8 cellular contexts compared by ENCODE assay signal in genomic region chr1:19448491-19449439, GRCh38. TPM values are rescaled to one million over a fixed set of nuclear protein-coding genes. Genes with fewer than 3 reads are reported as not detected.
A peak's percentile ranks its signal among the peaks of the same experiment; 100 is the strongest.
DNase-seq lines count a peak whose midpoint lies in the region; ATAC-seq lines count a peak whose summit lies in the region.

No MANE protein-coding gene starts in this region.

- H2AFZ ChIP-seq in ACC112 (ENCODE audit: low read length, unreplicated experiment), result no peak overlapping the region

- ATAC-seq in GM21786 (IDR thresholded peaks at IDR 0.05; ENCODE audit: unreplicated experiment), result no peak

- DNase-seq in HK-2 (ENCODE audit: unreplicated experiment), result peak; percentile 63
- DNase-seq in amniotic epithelial cell (ENCODE audit: low read depth), result peak; percentile 92
- DNase-seq in hepatic stellate cell (ENCODE audit: low spot score), result peak; percentile 78
- no peak for DNase-seq in HT-29 (ENCODE audit: low spot score)
- DNase-seq in iPS-NIHi7 (ENCODE audit: extremely low spot score), result no peak

- no peaks in the 10 kb centered on the region for H3K36me3 ChIP-seq in ACC112 (ENCODE audit: insufficient read depth, low read length)
- H3K36me3 ChIP-seq in skeletal muscle tissue (ENCODE audit: control insufficient read depth in 3 of 3, insufficient read depth in 3 of 3, low read length in 3 of 3), result no peaks in the 10 kb centered on the region

- H3K9ac ChIP-seq in skeletal muscle tissue (ENCODE audit: low read depth in 1 of 3, low read length in 3 of 3), result peak overlapping the region in 2 of 3 donors; percentile 0 to 50

- H3K9me3 ChIP-seq in skeletal muscle tissue (ENCODE audit: control insufficient read depth in 3 of 3, low read length in 3 of 3), result no peaks in the 10 kb centered on the region

- H3K27ac ChIP-seq in ACC112 (ENCODE audit: low read depth, low read length) (peak overlapping the region; percentile 95), skeletal muscle tissue (ENCODE audit: low read depth, low read length) (peak overlapping the region; percentile 82)

- H3K4me1 ChIP-seq in ACC112 (ENCODE audit: control insufficient read depth, insufficient read depth, low read length, unreplicated experiment) (peaks cover 79% of the 10 kb centered on the region), skeletal muscle tissue (ENCODE audit: control insufficient read depth in 3 of 3, insufficient read depth in 3 of 3, low read length in 3 of 3) (peaks cover 69 to 77% (median 76%) of the 10 kb centered on the region in 3 donors)

- H3K4me3 ChIP-seq in ACC112 (ENCODE audit: low read depth, low read length), result peak overlapping the region; percentile 37
- H3K4me3 ChIP-seq in skeletal muscle tissue (ENCODE audit: low read length in 3 of 3), result peak overlapping the region in 2 of 3 donors; percentile 7 to 21

- peaks cover 72% of the 10 kb centered on the region for H3K79me2 ChIP-seq in ACC112 (ENCODE audit: control insufficient read depth, insufficient read depth, low read length, unreplicated experiment)

- H3K27me3 ChIP-seq in ACC112 (ENCODE audit: insufficient read depth, low read length) (no peaks in the 10 kb centered on the region), skeletal muscle tissue (ENCODE audit: control insufficient read depth in 3 of 3, insufficient read depth in 3 of 3, low read length in 3 of 3) (no peaks in the 10 kb centered on the region)

RNA-seq across cellular contexts. Expression of gene CAPZB, which starts 36.6 kb away (rescaled TPM):
- total RNA-seq in skeletal muscle tissue, result 67.3 TPM
- total RNA-seq in HT-29 (2014; rRNA removed; shearing (Covaris generic)), result 71.9 and 87.3 TPM in 2 replicates

Comparison
In these comparisons a context has a peak if more than half of its experiments do, and no peak if none do; other contexts are left out.
1. DNase-seq: peak in HK-2 (single experiment), amniotic epithelial cell (single experiment) and hepatic stellate cell (single experiment); none in HT-29 (single experiment) and iPS-NIHi7 (single experiment).